Comparison of ENCODE assay signal across 32 cellular contexts in the genomic region with DNA sequence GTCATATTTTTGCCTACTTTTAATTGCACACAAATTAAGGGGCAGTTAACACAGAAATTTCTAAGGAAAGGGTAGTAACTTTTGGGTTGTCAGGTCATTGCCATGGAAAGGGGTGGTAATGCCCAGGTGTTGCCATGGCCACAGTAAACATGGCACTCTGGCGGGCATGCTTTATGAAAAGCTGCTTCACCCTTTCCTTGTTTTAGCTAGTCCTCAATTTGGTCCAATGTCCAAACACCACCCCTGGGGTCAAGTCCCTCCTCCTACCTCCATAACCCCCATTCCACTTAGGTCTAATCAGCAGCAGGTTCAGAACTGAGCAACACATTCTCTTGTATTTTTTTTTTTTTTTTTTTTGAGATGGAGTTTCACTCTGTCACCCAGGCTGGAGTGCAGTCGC. TPM values are rescaled to one million over a fixed set of nuclear protein-coding genes. Genes with fewer than 3 reads are reported as not detected.
"Had no signal": no experiment of that assay in that cellular context is flagged by ENCODE, and none has a peak within 500 bp of the region (broad histone marks: within the 10 kb centered on the region; RNA-seq: fewer than 3 reads in every experiment).

No MANE protein-coding gene starts in this region.

- H3K27ac ChIP-seq: coronary artery, esophagus squamous epithelium, pancreas, psoas muscle, sigmoid colon, stomach, thyroid gland had no signal

- H3K27me3 ChIP-seq: neutrophil, pancreas, thyroid gland had no signal

- DNase-seq: effector memory CD8-positive, alpha-beta T cell; erythroblast; esophagus squamous epithelium; mesenchymal stem cell; mucosa of descending colon; naive B cell; pancreas; psoas muscle; right cardiac atrium; sigmoid colon; stimulated activated CD4-positive, alpha-beta T cell treated with anti-CD3 and anti-CD28 coated beads, Interleukin-2, amount 100 ng/mL, for 24 hours; stimulated activated CD4-positive, alpha-beta T cell treated with anti-CD3 and anti-CD28 coated beads, Interleukin-4, amount 100 ng/mL, for 24 hours; stimulated activated naive CD4-positive, alpha-beta T cell treated with Interleukin-2 at 50 U/mL for 16 hours; stomach; thyroid gland; trophoblast cell had no signal

- H3K36me3 ChIP-seq: esophagus squamous epithelium, pancreas, sigmoid colon, stomach, thyroid gland had no signal

- H3K36me3 Mint-ChIP-seq: mesothelial cell of epicardium; naive B cell; natural killer cell treated with Interleukin-12 subunit alpha and Interleukin-12 subunit beta and Interleukin-15 and Interleukin-18, amount 100 ng/mL, for 72 hours; stimulated activated effector memory CD8-positive, alpha-beta T cell treated with anti-CD3 and anti-CD28 coated beads, Interleukin-12 subunit alpha, Interleukin-12 subunit beta, amount 100 ng/mL, for 72 hours had no signal

- H3K4me1 Mint-ChIP-seq: neural crest cell had no signal

- ATAC-seq: effector memory CD8-positive, alpha-beta T cell; mucosa of descending colon; natural killer cell treated with Interleukin-12 subunit alpha and Interleukin-12 subunit beta and Interleukin-15 and Interleukin-18, amount 100 ng/mL, for 72 hours; pancreas; psoas muscle; right cardiac atrium; stimulated activated effector memory CD8-positive, alpha-beta T cell treated with anti-CD3 and anti-CD28 coated beads, Interleukin-12 subunit alpha, Interleukin-12 subunit beta, amount 100 ng/mL, for 72 hours had no signal

- H3K27ac Mint-ChIP-seq: effector memory CD8-positive, alpha-beta T cell; mesothelial cell of epicardium; naive B cell; natural killer cell treated with Interleukin-12 subunit alpha and Interleukin-12 subunit beta and Interleukin-15 and Interleukin-18, amount 100 ng/mL, for 72 hours; stimulated activated effector memory CD8-positive, alpha-beta T cell treated with anti-CD3 and anti-CD28 coated beads, Interleukin-12 subunit alpha, Interleukin-12 subunit beta, amount 100 ng/mL, for 72 hours had no signal

- H3K9me3 ChIP-seq: esophagus squamous epithelium, mucosa of descending colon, neutrophil, pancreas, psoas muscle, sigmoid colon, stomach, thyroid gland had no signal

- H3K9me3 Mint-ChIP-seq: effector memory CD8-positive, alpha-beta T cell; mesothelial cell of epicardium; naive B cell; natural killer cell treated with Interleukin-12 subunit alpha and Interleukin-12 subunit beta and Interleukin-15 and Interleukin-18, amount 100 ng/mL, for 72 hours; neural crest cell; stimulated activated effector memory CD8-positive, alpha-beta T cell treated with anti-CD3 and anti-CD28 coated beads, Interleukin-12 subunit alpha, Interleukin-12 subunit beta, amount 100 ng/mL, for 72 hours had no signal

- H3K4me3 ChIP-seq: coronary artery, esophagus squamous epithelium, mucosa of descending colon, pancreas, psoas muscle, sigmoid colon, stomach, thyroid gland had no signal

- H3K27me3 Mint-ChIP-seq: effector memory CD8-positive, alpha-beta T cell; naive B cell had no signal

- H3K4me3 Mint-ChIP-seq: effector memory CD8-positive, alpha-beta T cell; mesothelial cell of epicardium; naive B cell; natural killer cell treated with Interleukin-12 subunit alpha and Interleukin-12 subunit beta and Interleukin-15 and Interleukin-18, amount 100 ng/mL, for 72 hours; neural crest cell; stimulated activated effector memory CD8-positive, alpha-beta T cell treated with anti-CD3 and anti-CD28 coated beads, Interleukin-12 subunit alpha, Interleukin-12 subunit beta, amount 100 ng/mL, for 72 hours had no signal

RNA-seq across cellular contexts. Expression of gene FFAR2, which starts 6.6 kb away (rescaled TPM):
- total RNA-seq: dermis microvascular lymphatic vessel endothelial cell; lung microvascular endothelial cell; mesothelial cell of epicardium; natural killer cell treated with Interleukin-12 subunit alpha and Interleukin-12 subunit beta and Interleukin-15 and Interleukin-18, amount 100 ng/mL, for 72 hours; neural crest cell; renal cortical epithelial cell; temporal lobe had no signal
- polyA plus RNA-seq: keratinocyte had no signal

RNA-seq across cellular contexts. Expression of gene KRTDAP, which starts 35.6 kb away (rescaled TPM):
- total RNA-seq: dermis microvascular lymphatic vessel endothelial cell; frontal cortex; lung microvascular endothelial cell; mucosa of descending colon; natural killer cell treated with Interleukin-12 subunit alpha and Interleukin-12 subunit beta and Interleukin-15 and Interleukin-18, amount 100 ng/mL, for 72 hours; neural crest cell; omental fat pad; psoas muscle; renal cortical epithelial cell; right cardiac atrium; sigmoid colon; skeletal muscle tissue; stomach; subcutaneous adipose tissue; urinary bladder had no signal
- polyA plus RNA-seq: psoas muscle, sigmoid colon, urinary bladder had no signal

RNA-seq across cellular contexts. Expression of gene DMKN, which starts 58.8 kb away (rescaled TPM):
- total RNA-seq: dermis microvascular lymphatic vessel endothelial cell, lung microvascular endothelial cell, neural crest cell, skeletal muscle tissue had no signal
